ENCODE assay signal across 10 cellular contexts in genomic region chr5:39194466-39195136, GRCh38. TPM values are rescaled to one million over a fixed set of nuclear protein-coding genes. Genes with fewer than 3 reads are reported as not detected.
DNase-seq lines count a peak whose midpoint lies in the region; ATAC-seq, FAIRE-seq and TF ChIP-seq lines count a peak whose summit lies in the region.
"Had no signal": no experiment of that assay in that cellular context is flagged by ENCODE, and none has a peak within 500 bp of the region (broad histone marks: within the 10 kb centered on the region; RNA-seq: fewer than 3 reads in every experiment).

No MANE protein-coding gene starts in this region.

- peak overlapping the region; percentile 66 for H3K4me3 Mint-ChIP-seq in activated CD8-positive, alpha-beta T cell treated with anti-CD3 and anti-CD28 coated beads for 36 hours

- no peaks in the 10 kb centered on the region for H3K27me3 Mint-ChIP-seq in activated CD8-positive, alpha-beta T cell treated with anti-CD3 and anti-CD28 coated beads for 36 hours

- no peak for FAIRE-seq in HTR-8/SVneo (lab: Jason Lieb, UNC)

- H3K4me1 Mint-ChIP-seq in activated CD8-positive, alpha-beta T cell treated with anti-CD3 and anti-CD28 coated beads for 36 hours (ENCODE audit: low read depth), result peaks cover 69% of the 10 kb centered on the region

- ATAC-seq in activated CD8-positive, alpha-beta T cell treated with anti-CD3 and anti-CD28 coated beads for 36 hours, result peak; percentile 19
- no peak for ATAC-seq in HG02610 (IDR thresholded peaks at IDR 0.05; ENCODE audit: unreplicated experiment)
- ATAC-seq: sciatic nerve had no signal

- no peaks in the 10 kb centered on the region for H3K27me3 ChIP-seq in adrenal gland

- no peak for TF ChIP-seq CTCF in AG10803 (conservative IDR thresholded peaks at IDR 0.05; ENCODE audit: low read length)
- TF ChIP-seq CTCF in activated CD8-positive, alpha-beta T cell treated with anti-CD3 and anti-CD28 coated beads for 36 hours (IDR thresholded peaks at IDR 0.05), result no peak
- TF ChIP-seq CTCF in adrenal gland (IDR thresholded peaks at IDR 0.05), result no peak

- intact Hi-C loops in activated CD8-positive, alpha-beta T cell treated with anti-CD3 and anti-CD28 coated beads for 36 hours (cut with micrococcal nuclease), result loop anchor here (2.0 kb wide), 1 partner anchor 18 kb away; no protein-coding TSS in a partner anchor
- intact Hi-C loops in adrenal gland (cut with DNase I), result no loop called here

- POLR2A ChIA-PET in activated CD8-positive, alpha-beta T cell treated with anti-CD3 and anti-CD28 coated beads for 36 hours (lab: Charles Lee), result interaction anchor here (1.2 to 18.3 kb wide), 5 partner anchors 16 to 37 kb away, joined by 3 to 202 read pairs (median 8); no protein-coding TSS in a partner anchor

- H3K4me1 ChIP-seq in adrenal gland (replicated peaks in 1 of 2), result no peaks in the 10 kb centered on the region

- DNase-seq in AG10803 (ENCODE audit: low read depth), result peak; percentile 82
- DNase-seq in HTR-8/SVneo (ENCODE audit: insufficient read length, low spot score), result peak; percentile 43
- no peak for DNase-seq in activated CD8-positive, alpha-beta T cell treated with anti-CD3 and anti-CD28 coated beads for 36 hours
- DNase-seq in iris pigment epithelial cell (ENCODE audit: low read depth), result peak; percentile 98
- no peak for DNase-seq in NCI-H1417 treated with DMSO at 0.1 percent for 48 hours (lab: John Stamatoyannopoulos, UW)
- DNase-seq in adrenal gland, result no peak
- DNase-seq in stimulated activated naive CD4-positive, alpha-beta T cell (lab: John Stamatoyannopoulos, UW), result no peak
- DNase-seq: NCI-H2081 treated with DMSO at 0.1 percent for 48 hours had no signal

- TF ChIP-seq POLR2A in adrenal gland (IDR thresholded peaks at IDR 0.05), result no peak

- WGBS in adrenal gland, 4 donors, result 58 to 70% (median 64%) methylated on average over 11 of the region's 11 CpGs

- no peaks in the 10 kb centered on the region for H3K9me3 Mint-ChIP-seq in activated CD8-positive, alpha-beta T cell treated with anti-CD3 and anti-CD28 coated beads for 36 hours

- H3K9me3 ChIP-seq in adrenal gland (replicated peaks in 1 of 3), result no peaks in the 10 kb centered on the region

- CTCF ChIA-PET in activated CD8-positive, alpha-beta T cell treated with anti-CD3 and anti-CD28 coated beads for 36 hours (lab: Charles Lee), result interaction anchor here (0.7 to 3.8 kb wide), 10 partner anchors 8 to 89 kb away, joined by 3 to 32 read pairs (median 4); no protein-coding TSS in a partner anchor

- H3K4me3 ChIP-seq in AG10803 (ENCODE audit: low read length) (no peak overlapping the region), adrenal gland (no peak overlapping the region)

- H3K36me3 ChIP-seq in adrenal gland (replicated peaks in 1 of 2), result no peaks in the 10 kb centered on the region

- no peak overlapping the region for H3K27ac ChIP-seq in adrenal gland

- H3K27ac Mint-ChIP-seq in activated CD8-positive, alpha-beta T cell treated with anti-CD3 and anti-CD28 coated beads for 36 hours, result peak overlapping the region; percentile 89

- peaks cover 17% of the 10 kb centered on the region for H3K36me3 Mint-ChIP-seq in activated CD8-positive, alpha-beta T cell treated with anti-CD3 and anti-CD28 coated beads for 36 hours (ENCODE audit: low read depth)

RNA-seq across cellular contexts. Expression of gene FYB1, which starts 24.8 kb away (rescaled TPM):
- 10 to 100 TPM; 82.8 to 83.0 TPM for total RNA-seq in activated CD8-positive, alpha-beta T cell treated with anti-CD3 and anti-CD28 coated beads for 36 hours
- 10 to 100 TPM in 7 of 8 donors, 1 to 10 TPM in 1; 5.1 to 29.8 (median 17.7) TPM for total RNA-seq in adrenal gland
- 1 to 10 TPM; 1.8 to 6.7 (median 5.8) TPM for polyA plus RNA-seq in adrenal gland

Comparison
In these comparisons a context has a peak if more than half of its experiments do, and no peak if none do; other contexts are left out.
1. DNase-seq: peak in AG10803 (single experiment), HTR-8/SVneo (single experiment) and iris pigment epithelial cell (single experiment); none in activated CD8-positive, alpha-beta T cell treated with anti-CD3 and anti-CD28 coated beads for 36 hours (single experiment), NCI-H1417 treated with DMSO at 0.1 percent for 48 hours (single experiment), adrenal gland (0 of 7) and stimulated activated naive CD4-positive, alpha-beta T cell (0 of 6).